ENCODE assay signal across 1 cellular context in the genomic region with DNA sequence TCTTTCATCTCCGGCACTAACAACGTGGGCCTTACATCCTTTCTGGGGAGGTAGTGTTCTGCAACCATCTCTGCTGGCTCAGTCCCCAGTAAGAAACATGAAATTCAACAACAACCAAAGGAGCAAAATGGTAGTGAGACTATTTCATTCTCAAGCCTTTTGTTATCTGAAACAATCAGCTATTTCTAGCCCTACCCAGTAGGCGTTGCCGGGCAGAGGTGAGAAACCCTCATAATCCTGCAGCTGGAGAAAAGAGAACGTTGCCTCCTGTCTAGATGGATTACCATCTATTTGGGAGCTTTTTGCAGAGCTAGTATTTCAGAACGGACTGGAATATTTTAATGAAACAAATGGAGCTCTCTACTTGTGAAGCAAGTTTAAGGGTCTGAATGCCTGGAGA.
TF ChIP-seq lines count a peak whose summit lies in the region.

No MANE protein-coding gene starts in this region.

TF ChIP-seq in GM23338, 12 proteins besides CTCF, POLR2A, EP300 and RAD21 (continued from another document):
- TF ChIP-seq, protein P1, sequence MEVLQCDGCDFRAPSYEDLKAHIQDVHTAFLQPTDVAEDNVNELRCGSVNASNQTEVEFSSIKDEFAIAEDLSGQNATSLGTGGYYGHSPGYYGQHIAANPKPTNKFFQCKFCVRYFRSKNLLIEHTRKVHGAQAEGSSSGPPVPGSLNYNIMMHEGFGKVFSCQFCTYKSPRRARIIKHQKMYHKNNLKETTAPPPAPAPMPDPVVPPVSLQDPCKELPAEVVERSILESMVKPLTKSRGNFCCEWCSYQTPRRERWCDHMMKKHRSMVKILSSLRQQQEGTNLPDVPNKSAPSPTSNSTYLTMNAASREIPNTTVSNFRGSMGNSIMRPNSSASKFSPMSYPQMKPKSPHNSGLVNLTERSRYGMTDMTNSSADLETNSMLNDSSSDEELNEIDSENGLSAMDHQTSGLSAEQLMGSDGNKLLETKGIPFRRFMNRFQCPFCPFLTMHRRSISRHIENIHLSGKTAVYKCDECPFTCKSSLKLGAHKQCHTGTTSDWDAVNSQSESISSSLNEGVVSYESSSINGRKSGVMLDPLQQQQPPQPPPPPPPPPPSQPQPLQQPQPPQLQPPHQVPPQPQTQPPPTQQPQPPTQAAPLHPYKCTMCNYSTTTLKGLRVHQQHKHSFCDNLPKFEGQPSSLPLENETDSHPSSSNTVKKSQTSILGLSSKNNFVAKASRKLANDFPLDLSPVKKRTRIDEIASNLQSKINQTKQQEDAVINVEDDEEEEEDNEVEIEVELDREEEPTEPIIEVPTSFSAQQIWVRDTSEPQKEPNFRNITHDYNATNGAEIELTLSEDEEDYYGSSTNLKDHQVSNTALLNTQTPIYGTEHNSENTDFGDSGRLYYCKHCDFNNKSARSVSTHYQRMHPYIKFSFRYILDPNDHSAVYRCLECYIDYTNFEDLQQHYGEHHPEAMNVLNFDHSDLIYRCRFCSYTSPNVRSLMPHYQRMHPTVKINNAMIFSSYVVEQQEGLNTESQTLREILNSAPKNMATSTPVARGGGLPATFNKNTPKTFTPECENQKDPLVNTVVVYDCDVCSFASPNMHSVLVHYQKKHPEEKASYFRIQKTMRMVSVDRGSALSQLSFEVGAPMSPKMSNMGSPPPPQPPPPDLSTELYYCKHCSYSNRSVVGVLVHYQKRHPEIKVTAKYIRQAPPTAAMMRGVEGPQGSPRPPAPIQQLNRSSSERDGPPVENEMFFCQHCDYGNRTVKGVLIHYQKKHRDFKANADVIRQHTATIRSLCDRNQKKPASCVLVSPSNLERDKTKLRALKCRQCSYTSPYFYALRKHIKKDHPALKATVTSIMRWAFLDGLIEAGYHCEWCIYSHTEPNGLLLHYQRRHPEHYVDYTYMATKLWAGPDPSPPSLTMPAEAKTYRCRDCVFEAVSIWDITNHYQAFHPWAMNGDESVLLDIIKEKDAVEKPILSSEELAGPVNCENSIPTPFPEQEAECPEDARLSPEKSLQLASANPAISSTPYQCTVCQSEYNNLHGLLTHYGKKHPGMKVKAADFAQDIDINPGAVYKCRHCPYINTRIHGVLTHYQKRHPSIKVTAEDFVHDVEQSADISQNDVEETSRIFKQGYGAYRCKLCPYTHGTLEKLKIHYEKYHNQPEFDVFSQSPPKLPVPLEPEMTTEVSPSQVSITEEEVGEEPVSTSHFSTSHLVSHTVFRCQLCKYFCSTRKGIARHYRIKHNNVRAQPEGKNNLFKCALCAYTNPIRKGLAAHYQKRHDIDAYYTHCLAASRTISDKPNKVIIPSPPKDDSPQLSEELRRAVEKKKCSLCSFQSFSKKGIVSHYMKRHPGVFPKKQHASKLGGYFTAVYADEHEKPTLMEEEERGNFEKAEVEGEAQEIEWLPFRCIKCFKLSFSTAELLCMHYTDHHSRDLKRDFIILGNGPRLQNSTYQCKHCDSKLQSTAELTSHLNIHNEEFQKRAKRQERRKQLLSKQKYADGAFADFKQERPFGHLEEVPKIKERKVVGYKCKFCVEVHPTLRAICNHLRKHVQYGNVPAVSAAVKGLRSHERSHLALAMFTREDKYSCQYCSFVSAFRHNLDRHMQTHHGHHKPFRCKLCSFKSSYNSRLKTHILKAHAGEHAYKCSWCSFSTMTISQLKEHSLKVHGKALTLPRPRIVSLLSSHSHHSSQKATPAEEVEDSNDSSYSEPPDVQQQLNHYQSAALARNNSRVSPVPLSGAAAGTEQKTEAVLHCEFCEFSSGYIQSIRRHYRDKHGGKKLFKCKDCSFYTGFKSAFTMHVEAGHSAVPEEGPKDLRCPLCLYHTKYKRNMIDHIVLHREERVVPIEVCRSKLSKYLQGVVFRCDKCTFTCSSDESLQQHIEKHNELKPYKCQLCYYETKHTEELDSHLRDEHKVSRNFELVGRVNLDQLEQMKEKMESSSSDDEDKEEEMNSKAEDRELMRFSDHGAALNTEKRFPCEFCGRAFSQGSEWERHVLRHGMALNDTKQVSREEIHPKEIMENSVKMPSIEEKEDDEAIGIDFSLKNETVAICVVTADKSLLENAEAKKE (CRISPR knock-in tag; IDR thresholded peaks at IDR 0.05) = no peak
- TF ChIP-seq, protein P2, sequence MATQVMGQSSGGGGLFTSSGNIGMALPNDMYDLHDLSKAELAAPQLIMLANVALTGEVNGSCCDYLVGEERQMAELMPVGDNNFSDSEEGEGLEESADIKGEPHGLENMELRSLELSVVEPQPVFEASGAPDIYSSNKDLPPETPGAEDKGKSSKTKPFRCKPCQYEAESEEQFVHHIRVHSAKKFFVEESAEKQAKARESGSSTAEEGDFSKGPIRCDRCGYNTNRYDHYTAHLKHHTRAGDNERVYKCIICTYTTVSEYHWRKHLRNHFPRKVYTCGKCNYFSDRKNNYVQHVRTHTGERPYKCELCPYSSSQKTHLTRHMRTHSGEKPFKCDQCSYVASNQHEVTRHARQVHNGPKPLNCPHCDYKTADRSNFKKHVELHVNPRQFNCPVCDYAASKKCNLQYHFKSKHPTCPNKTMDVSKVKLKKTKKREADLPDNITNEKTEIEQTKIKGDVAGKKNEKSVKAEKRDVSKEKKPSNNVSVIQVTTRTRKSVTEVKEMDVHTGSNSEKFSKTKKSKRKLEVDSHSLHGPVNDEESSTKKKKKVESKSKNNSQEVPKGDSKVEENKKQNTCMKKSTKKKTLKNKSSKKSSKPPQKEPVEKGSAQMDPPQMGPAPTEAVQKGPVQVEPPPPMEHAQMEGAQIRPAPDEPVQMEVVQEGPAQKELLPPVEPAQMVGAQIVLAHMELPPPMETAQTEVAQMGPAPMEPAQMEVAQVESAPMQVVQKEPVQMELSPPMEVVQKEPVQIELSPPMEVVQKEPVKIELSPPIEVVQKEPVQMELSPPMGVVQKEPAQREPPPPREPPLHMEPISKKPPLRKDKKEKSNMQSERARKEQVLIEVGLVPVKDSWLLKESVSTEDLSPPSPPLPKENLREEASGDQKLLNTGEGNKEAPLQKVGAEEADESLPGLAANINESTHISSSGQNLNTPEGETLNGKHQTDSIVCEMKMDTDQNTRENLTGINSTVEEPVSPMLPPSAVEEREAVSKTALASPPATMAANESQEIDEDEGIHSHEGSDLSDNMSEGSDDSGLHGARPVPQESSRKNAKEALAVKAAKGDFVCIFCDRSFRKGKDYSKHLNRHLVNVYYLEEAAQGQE (IDR thresholded peaks at IDR 0.05; ENCODE audit: unreplicated experiment) = no peak
- TF ChIP-seq EZH2 (IDR thresholded peaks at IDR 0.05; ENCODE audit: low read depth, unreplicated experiment) = no peak
- TF ChIP-seq, protein P3, sequence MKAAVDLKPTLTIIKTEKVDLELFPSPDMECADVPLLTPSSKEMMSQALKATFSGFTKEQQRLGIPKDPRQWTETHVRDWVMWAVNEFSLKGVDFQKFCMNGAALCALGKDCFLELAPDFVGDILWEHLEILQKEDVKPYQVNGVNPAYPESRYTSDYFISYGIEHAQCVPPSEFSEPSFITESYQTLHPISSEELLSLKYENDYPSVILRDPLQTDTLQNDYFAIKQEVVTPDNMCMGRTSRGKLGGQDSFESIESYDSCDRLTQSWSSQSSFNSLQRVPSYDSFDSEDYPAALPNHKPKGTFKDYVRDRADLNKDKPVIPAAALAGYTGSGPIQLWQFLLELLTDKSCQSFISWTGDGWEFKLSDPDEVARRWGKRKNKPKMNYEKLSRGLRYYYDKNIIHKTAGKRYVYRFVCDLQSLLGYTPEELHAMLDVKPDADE (IDR thresholded peaks at IDR 0.05) = no peak
- TF ChIP-seq STAT1 (IDR thresholded peaks at IDR 0.05; ENCODE audit: unreplicated experiment) = no peak
- no peak for TF ChIP-seq NANOG (IDR thresholded peaks at IDR 0.05; ENCODE audit: borderline replicate concordance)
- TF ChIP-seq ZNF114 (CRISPR knock-in tag; IDR thresholded peaks at IDR 0.05) = no peak
- no peak for TF ChIP-seq ZNF331 (CRISPR knock-in tag; IDR thresholded peaks at IDR 0.05; ENCODE audit: low read depth)
- no peak for TF ChIP-seq EZH2phosphoT487 (IDR thresholded peaks at IDR 0.05; ENCODE audit: unreplicated experiment)
